In genomic region chr15:43900964-43901363, GRCh38 we compare ENCODE assay signal across 19 cellular contexts.
"Had no signal": no experiment of that assay in that cellular context is flagged by ENCODE, and none has a peak within 500 bp of the region (broad histone marks: within the 10 kb centered on the region; RNA-seq: fewer than 3 reads in every experiment).

No MANE protein-coding gene starts in this region.

- DNase-seq: colonic mucosa; dermis blood vessel endothelial cell; effector CD4-positive, alpha-beta T cell; endodermal cell; erythroblast; foreskin keratinocyte; immature natural killer cell; kidney; left cardiac atrium; left ventricle myocardium inferior; lower lobe of right lung; naive B cell; occipital lobe; pancreas; right cardiac atrium; small intestine; stimulated activated CD4-positive, alpha-beta T cell treated with anti-CD3 and anti-CD28 coated beads, Interleukin-2, amount 100 ng/mL, for 48 hours; stimulated activated naive CD8-positive, alpha-beta T cell treated with anti-CD3 and anti-CD28 coated beads, Interleukin-15, Interleukin-2, amounts not matched to agents 100 U/mL and 50 U/mL, for 24 hours; thyroid gland had no signal

- H3K4me3 ChIP-seq: colonic mucosa, left ventricle myocardium inferior, lower lobe of right lung, pancreas, thyroid gland had no signal

- H3K9me3 ChIP-seq: colonic mucosa, left ventricle myocardium inferior, lower lobe of right lung, pancreas, thyroid gland had no signal

- H3K36me3 ChIP-seq: colonic mucosa, left ventricle myocardium inferior, lower lobe of right lung, pancreas, thyroid gland had no signal

- H3K4me1 ChIP-seq: colonic mucosa, lower lobe of right lung, pancreas had no signal

- H3K27ac ChIP-seq: colonic mucosa, foreskin keratinocyte, lower lobe of right lung, pancreas, thyroid gland had no signal

- H3K27me3 ChIP-seq: colonic mucosa, foreskin keratinocyte, pancreas, thyroid gland had no signal

- ATAC-seq: foreskin keratinocyte, left cardiac atrium, lower lobe of right lung, pancreas, right cardiac atrium had no signal
